In the genomic region with DNA sequence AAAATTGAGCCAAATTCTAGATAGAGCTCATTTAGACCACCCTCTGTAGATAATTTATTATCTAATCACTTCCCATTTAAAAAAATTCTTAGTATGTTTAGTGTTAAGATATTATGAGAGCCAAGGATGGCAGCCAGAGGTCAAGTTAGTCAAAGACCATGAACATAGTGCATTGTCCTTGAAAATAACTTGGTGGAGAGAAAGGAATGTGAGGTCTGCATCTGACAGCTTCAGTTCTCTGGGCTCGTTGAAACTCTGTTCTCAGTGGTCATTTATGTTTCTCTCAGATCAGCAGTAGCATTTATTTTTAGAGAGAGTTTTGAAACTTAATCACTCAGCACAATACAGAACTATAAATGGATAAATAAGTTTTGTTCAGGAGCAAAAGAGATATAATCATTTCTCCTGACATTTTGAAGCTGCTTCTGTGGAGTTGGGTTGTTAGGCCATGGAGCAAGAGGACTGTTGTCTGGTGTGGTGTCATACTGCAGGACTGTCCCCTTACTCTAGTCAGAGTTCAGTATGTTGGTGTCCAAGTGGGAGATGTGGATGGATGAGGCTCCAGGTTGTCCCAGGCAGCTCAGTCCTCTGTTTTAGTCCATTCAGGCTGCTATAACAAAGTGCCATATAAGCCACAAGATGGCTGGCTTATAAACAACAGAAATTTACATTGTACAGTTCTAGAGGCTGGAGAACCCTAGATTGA, we compare ENCODE assay signal across 14 cellular contexts.
"Had no signal": no experiment of that assay in that cellular context is flagged by ENCODE, and none has a peak within 500 bp of the region (broad histone marks: within the 10 kb centered on the region; RNA-seq: fewer than 3 reads in every experiment).

No MANE protein-coding gene starts in this region.

- H3K9me3 ChIP-seq: gastroesophageal sphincter had no signal

- H3K27me3 ChIP-seq: gastroesophageal sphincter, left lung had no signal

- H3K27ac ChIP-seq: gastroesophageal sphincter, left lung had no signal

- H3K36me3 ChIP-seq: gastroesophageal sphincter, left lung had no signal

- DNase-seq: activated CD4-positive, alpha-beta T cell treated with anti-CD3 and anti-CD28 coated beads, Interleukin-2, amount 10 ng/mL, durations not matched to agents 7 days and 5 days; activated CD4-positive, CD25-positive, alpha-beta regulatory T cell; activated CD8-positive, alpha-beta memory T cell treated with anti-CD3 and anti-CD28 coated beads, Interleukin-2, amount 50 U/mL, for 48 hours; activated gamma-delta T cell; activated T-cell treated with anti-CD3 and anti-CD28 coated beads, Interleukin-2, amount 50 U/mL, for 72 hours; amniotic stem cell; cerebellar nuclear complex; effector memory CD4-positive, alpha-beta T cell; islet precursor cell; left lung; mesendoderm had no signal

- H3K4me3 ChIP-seq: gastroesophageal sphincter, left lung had no signal

- ATAC-seq: activated naive CD4-positive, alpha-beta T cell treated with anti-CD3 and anti-CD28 coated beads, Interleukin-2, amount 50 U/mL, for 72 hours; activated T-cell treated with anti-CD3 and anti-CD28 coated beads, Interleukin-2, amount 50 U/mL, for 72 hours; gastroesophageal sphincter; left lung; stimulated activated memory B cell treated with anti-CD40 and anti-IgM and Interleukin-4, amounts not matched to agents 10 μg/mL and 1 μg/mL and 100 μg/mL, for 72 hours had no signal

- H3K4me1 ChIP-seq: left lung had no signal
